Comparison of ENCODE assay signal across 9 cellular contexts in genomic region chr19:53553865-53554791, GRCh38. TPM values are rescaled to one million over a fixed set of nuclear protein-coding genes. Genes with fewer than 3 reads are reported as not detected.
DNase-seq lines count a peak whose midpoint lies in the region; FAIRE-seq and TF ChIP-seq lines count a peak whose summit lies in the region.
"Had no signal": no experiment of that assay in that cellular context is flagged by ENCODE, and none has a peak within 500 bp of the region (broad histone marks: within the 10 kb centered on the region; RNA-seq: fewer than 3 reads in every experiment).

No MANE protein-coding gene starts in this region.

- H4K8ac ChIP-seq in H1 (ENCODE audit: extremely low read depth, insufficient read depth, low read length) = peak overlapping the region; percentile 51; the same call in 1 of the 2 replicates

- peaks cover 32% of the 10 kb centered on the region for H3K4me1 ChIP-seq in GM23248 (ENCODE audit: insufficient read depth)
- H3K4me1 ChIP-seq in H1 (replicated peaks in 1 of 4; ENCODE audit: control insufficient read depth in 3 of 4, insufficient read depth in 4 of 4, low read length in 3 of 4) = peaks cover 0 to 3% (median under 1%) of the 10 kb centered on the region in 4 experiments; a peak in 4 of 7 replicates

- no peak overlapping the region for H3K4ac ChIP-seq in H1 (replicated peaks; ENCODE audit: insufficient read length, low read depth, low read length)

- H3K18ac ChIP-seq in H1 (ENCODE audit: extremely low read depth, low read length) = no peak overlapping the region

- DNase-seq in DMS79 (lab: John Stamatoyannopoulos, UW) (peak; percentile 30), GM23248 (peak; percentile 95), NCI-H2029 (lab: John Stamatoyannopoulos, UW) (peak; percentile 53), H1 (ENCODE audit: low read depth in 1 of 2, low spot score in 2 of 2) (peak in 1 of 2 experiments; percentile 47), midbrain (lab: John Stamatoyannopoulos, UW) (peak; percentile 79), NCI-H524 treated with DMSO at 0.1 percent for 48 hours (lab: John Stamatoyannopoulos, UW) (no peak)
- peak; percentile 83 to 87 for DNase-seq in activated CD8-positive, alpha-beta memory T cell treated with anti-CD3 and anti-CD28 coated beads for 4 hours (ENCODE audit: low read depth in 2 of 2)
- DNase-seq in stimulated activated CD8-positive, alpha-beta memory T cell treated with anti-CD3 and anti-CD28 coated beads, Interleukin-4, amount 100 ng/mL, for 4 hours (ENCODE audit: low read depth in 2 of 2, low spot score in 1 of 2) = peak; percentile 78 to 87

- H2AFZ ChIP-seq in GM23248 = peak overlapping the region; percentile 50; the same call in 1 of the 2 replicates
- H2AFZ ChIP-seq in H1 (ENCODE audit: low read length) = no peak overlapping the region

- FAIRE-seq in H1 (lab: Jason Lieb, UNC) = no peak
- FAIRE-seq: colon had no signal

- H3K27ac ChIP-seq in GM23248 (peak overlapping the region; percentile 82), H1 (ENCODE audit: low read depth, low read length) (no peak overlapping the region)

- H3K4me2 ChIP-seq in GM23248 (ENCODE audit: unreplicated experiment) (peak overlapping the region; percentile 63), H1 (ENCODE audit: insufficient read depth in 1 of 2, low read depth in 2 of 2, low read length in 2 of 2) (no peak overlapping the region)

- no peak overlapping the region for H2BK120ac ChIP-seq in H1 (replicated peaks; ENCODE audit: low read depth, low read length)

- H3K79me2 ChIP-seq in GM23248 (ENCODE audit: insufficient read depth) (peaks cover 49% of the 10 kb centered on the region), H1 (ENCODE audit: control insufficient read depth in 1 of 2, insufficient read depth in 2 of 2, low read length in 2 of 2) (peaks cover 0 to 7% of the 10 kb centered on the region in 2 experiments; a peak in 1 of 4 replicates)

- no peak for TF ChIP-seq CTCF in H1 (IDR thresholded peaks at IDR 0.05; ENCODE audit: control extremely low read depth in 1 of 3, insufficient read depth in 1 of 3, low read depth in 1 of 3, low read length in 3 of 3)

- no peak overlapping the region for H3K56ac ChIP-seq in H1 (replicated peaks; ENCODE audit: insufficient read length, low read depth, low read length)

- WGBS in GM23248 (ENCODE audit: low coverage in 1 of 2, low lambda C conversion rate in 2 of 2, missing lambda C conversion rate in 2 of 2), 2 experiments = 48 to 52% methylated on average over 77 of the region's 77 CpGs
- WGBS in H1 (ENCODE audit: extremely low coverage in 1 of 2, insufficient coverage in 1 of 2, insufficient read length in 1 of 2, insufficient replicate concordance in 2 of 2, low coverage in 1 of 2, low lambda C conversion rate in 2 of 2, missing lambda C conversion rate in 1 of 2), 2 experiments = 94% methylated on average over 67 of the region's 77 CpGs; no CpG with 5 or more reads in 1 of the 2 experiments

- H4K5ac ChIP-seq in H1 (ENCODE audit: insufficient read length, low read depth, low read length) = no peak overlapping the region

- H3F3A ChIP-seq in GM23248 (ENCODE audit: insufficient read depth) = peaks cover 19% of the 10 kb centered on the region

- H2BK5ac ChIP-seq in H1 (ENCODE audit: low read depth, low read length) = no peak overlapping the region; the same call in 1 of the 2 replicates

- peak overlapping the region; percentile 39; the same call in 1 of the 2 replicates for H2BK12ac ChIP-seq in H1 (ENCODE audit: low read depth, low read length)

- H3K23ac ChIP-seq in H1 (ENCODE audit: insufficient read length) = no peak overlapping the region

- H3K9me3 ChIP-seq in GM23248 (ENCODE audit: low read depth) (no peaks in the 10 kb centered on the region), H1 (ENCODE audit: insufficient read depth in 2 of 2, low read depth in 1 of 2, low read length in 1 of 2) (peaks cover 0 to 2% of the 10 kb centered on the region in 2 experiments; a peak in 1 of 4 replicates)

- no peak overlapping the region for H2BK20ac ChIP-seq in H1 (ENCODE audit: low read length)

- H3K36me3 ChIP-seq in GM23248 (ENCODE audit: low read depth) (peaks cover under 1% of the 10 kb centered on the region; the same call in 1 of the 2 replicates), H1 (ENCODE audit: control insufficient read depth in 2 of 4, insufficient read depth in 4 of 4, low read length in 3 of 4) (peaks cover 0 to 14% (median 6%) of the 10 kb centered on the region in 4 experiments; a peak in 5 of 8 replicates)

- H3K27me3 ChIP-seq in GM23248 (replicated peaks; ENCODE audit: insufficient read depth) (no peaks in the 10 kb centered on the region), H1 (replicated peaks in 1 of 4; ENCODE audit: control insufficient read depth in 3 of 4, extremely low read depth in 1 of 4, insufficient read depth in 3 of 4, low read length in 3 of 4) (no peaks in the 10 kb centered on the region)

- no peak for TF ChIP-seq POLR2A in H1 (IDR thresholded peaks at IDR 0.05; ENCODE audit: control extremely low read depth in 1 of 2, low read depth in 2 of 2, low read length in 2 of 2)

- no peaks in the 10 kb centered on the region for H3K23me2 ChIP-seq in H1 (ENCODE audit: low read depth, low read length)

- H2BK15ac ChIP-seq in H1 (ENCODE audit: low read length) = no peak overlapping the region

- H3K14ac ChIP-seq in H1 (ENCODE audit: insufficient read length) = no peak overlapping the region

- in situ Hi-C loops in GM23248 (cut with MboI) = no loop called here

- peaks cover 4% of the 10 kb centered on the region for H3K79me1 ChIP-seq in H1 (ENCODE audit: low read depth, low read length)

- peak overlapping the region; percentile 94 for H3K9ac ChIP-seq in GM23248
- H3K9ac ChIP-seq in H1 (replicated peaks in 1 of 4; ENCODE audit: extremely low read depth in 1 of 4, low read depth in 3 of 4, low read length in 3 of 4) = no peak overlapping the region

- no peak for TF ChIP-seq EP300 in H1 (IDR thresholded peaks at IDR 0.05; ENCODE audit: borderline replicate concordance in 1 of 2, low read depth in 2 of 2, low read length in 2 of 2)

- no peaks in the 10 kb centered on the region for H3K9me2 ChIP-seq in GM23248 (ENCODE audit: insufficient read depth)

- H4K20me1 ChIP-seq in GM23248 (ENCODE audit: insufficient read depth) = no peaks in the 10 kb centered on the region
- H4K20me1 ChIP-seq in H1 (replicated peaks in 1 of 2; ENCODE audit: control insufficient read depth in 1 of 2, insufficient read depth in 2 of 2, low read length in 2 of 2) = peaks cover 0 to 4% of the 10 kb centered on the region in 2 experiments

- H4K91ac ChIP-seq in H1 (replicated peaks; ENCODE audit: insufficient read length, low read length) = peak overlapping the region; percentile 65

- H3K4me3 ChIP-seq in GM23248 (peak overlapping the region; percentile 76), H1 (ENCODE audit: extremely low read depth in 1 of 4, insufficient read depth in 2 of 4, low read depth in 3 of 4, low read length in 4 of 4) (no peak overlapping the region; a peak in 1 of 8 replicates)

- H2AK5ac ChIP-seq in H1 (ENCODE audit: low read depth, low read length) = no peak overlapping the region

- POLR2A ChIA-PET in H1 (lab: Charles Lee; ENCODE audit: partially characterized antibody) = interaction anchor here (1.1 kb wide), 1 partner anchor 16 kb away, joined by 3 read pairs; no protein-coding TSS in a partner anchor

- no peak for TF ChIP-seq RAD21 in H1 (IDR thresholded peaks at IDR 0.05 in 1 of 2, conservative IDR thresholded peaks at IDR 0.05 in 1 of 2; ENCODE audit: low read depth in 2 of 2, low read length in 2 of 2)

- CTCF ChIA-PET in H1 (lab: Charles Lee; ENCODE audit: partially characterized antibody) = interaction anchor here (0.6 to 1.5 kb wide), 2 partner anchors 218 to 359 kb away, joined by 3 read pairs; no protein-coding TSS in a partner anchor

TF ChIP-seq in H1, 55 proteins besides CTCF, POLR2A, EP300 and RAD21 (continues in another document):
- no peak for TF ChIP-seq USF2 (IDR thresholded peaks at IDR 0.05; ENCODE audit: low read length)
- no peak for TF ChIP-seq CBX5 (IDR thresholded peaks at IDR 0.05; ENCODE audit: low read depth, low read length)
- no peak for TF ChIP-seq SIRT6 (IDR thresholded peaks at IDR 0.05; ENCODE audit: low read length)
- no peak for TF ChIP-seq BRCA1 (IDR thresholded peaks at IDR 0.05; ENCODE audit: low read depth, low read length)
- TF ChIP-seq HDAC2 (IDR thresholded peaks at IDR 0.05; ENCODE audit: borderline replicate concordance in 1 of 2, low read depth in 2 of 2, low read length in 2 of 2) = no peak
- no peak for TF ChIP-seq E2F6 (IDR thresholded peaks at IDR 0.05)
- no peak for TF ChIP-seq POLR2AphosphoS5 (IDR thresholded peaks at IDR 0.05; ENCODE audit: low read depth, low read length)
- no peak for TF ChIP-seq CHD1 (IDR thresholded peaks at IDR 0.05; ENCODE audit: low read depth, low read length)
- TF ChIP-seq TCF12 (IDR thresholded peaks at IDR 0.05; ENCODE audit: low read depth, low read length) = no peak
- no peak for TF ChIP-seq SAP30 (IDR thresholded peaks at IDR 0.05; ENCODE audit: insufficient read depth, insufficient replicate concordance, low read length)
- no peak for TF ChIP-seq TAF1 (IDR thresholded peaks at IDR 0.05; ENCODE audit: low read depth, low read length)

RNA-seq across cellular contexts. Expression of gene ZNF331, which starts 16.2 kb away (rescaled TPM):
- total RNA-seq in GM23248 (2014; rRNA removed; shearing (Covaris generic)) = 12.0 and 13.9 TPM in 2 replicates
- 15.7 and 17.0 TPM in 2 replicates for polyA plus RNA-seq in GM23248 (2016; fragmentation: Nextera tagmentation; extraction: Ambion mirVana)
- 36.7 and 44.1 TPM in 2 replicates for total RNA-seq in H1 (2021; fragmentation: NEBNext Ultra II Directional; extraction: Animal tissue kit (Norgen Biotek cat#: 25700))
- 30.0 and 43.7 TPM in 2 replicates for polyA plus RNA-seq in H1 (2011; rRNA removed)
- 62.0 TPM for polyA plus RNA-seq in H1 (2011; cell fraction: cytosol; rRNA removed)
- 81.9 TPM for polyA plus RNA-seq in H1 (2011; cell fraction: nucleus; rRNA removed)
- 39.8 to 55.6 TPM (median 46.6 TPM) in 4 replicates for polyA plus RNA-seq in H1 (2012, experiment 1 of 2)
- 4.6 TPM for polyA plus RNA-seq in H1 (2012, experiment 2 of 2)
- 30.5 TPM for polyA plus RNA-seq in H1 (2013, experiment 1 of 2)
- polyA plus RNA-seq in H1 (2013, experiment 2 of 2) = 26.8 TPM
- 34.3 and 35.5 TPM in 2 replicates for polyA minus RNA-seq in H1 (2011; rRNA and poly(A)+ RNA removed)
- polyA minus RNA-seq in H1 (2011; cell fraction: cytosol; rRNA and poly(A)+ RNA removed) = 22.2 TPM
- polyA minus RNA-seq in H1 (2011; cell fraction: nucleus; rRNA and poly(A)+ RNA removed) = 48.1 TPM
